ENCODE assay signal across 1 cellular context in the genomic region with DNA sequence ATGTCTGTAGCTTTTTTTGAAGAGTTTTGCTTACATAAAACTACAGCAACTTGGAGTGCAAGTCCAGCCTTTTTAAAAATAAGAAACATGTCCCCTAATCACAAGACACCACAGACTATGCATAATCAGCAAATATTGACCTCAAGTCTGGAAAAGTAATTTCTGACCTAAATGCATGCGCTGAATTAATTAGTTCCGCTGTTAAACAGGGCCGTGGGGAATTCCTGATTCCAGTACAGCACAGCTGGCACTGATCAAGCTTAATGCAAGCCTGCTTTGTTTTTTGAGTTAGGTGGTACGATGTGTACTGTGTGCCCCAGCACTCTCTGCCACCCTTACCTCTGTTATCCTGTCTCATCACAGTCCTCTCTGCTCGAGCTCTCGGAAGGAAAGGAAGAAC.
TF ChIP-seq lines count a peak whose summit lies in the region.

No MANE protein-coding gene starts in this region.

TF ChIP-seq in SK-N-SH treated with all-trans-retinoic acid at 6 μM for 48 hours, 23 proteins besides CTCF, POLR2A, EP300 and RAD21:
- TF ChIP-seq, protein P1, sequence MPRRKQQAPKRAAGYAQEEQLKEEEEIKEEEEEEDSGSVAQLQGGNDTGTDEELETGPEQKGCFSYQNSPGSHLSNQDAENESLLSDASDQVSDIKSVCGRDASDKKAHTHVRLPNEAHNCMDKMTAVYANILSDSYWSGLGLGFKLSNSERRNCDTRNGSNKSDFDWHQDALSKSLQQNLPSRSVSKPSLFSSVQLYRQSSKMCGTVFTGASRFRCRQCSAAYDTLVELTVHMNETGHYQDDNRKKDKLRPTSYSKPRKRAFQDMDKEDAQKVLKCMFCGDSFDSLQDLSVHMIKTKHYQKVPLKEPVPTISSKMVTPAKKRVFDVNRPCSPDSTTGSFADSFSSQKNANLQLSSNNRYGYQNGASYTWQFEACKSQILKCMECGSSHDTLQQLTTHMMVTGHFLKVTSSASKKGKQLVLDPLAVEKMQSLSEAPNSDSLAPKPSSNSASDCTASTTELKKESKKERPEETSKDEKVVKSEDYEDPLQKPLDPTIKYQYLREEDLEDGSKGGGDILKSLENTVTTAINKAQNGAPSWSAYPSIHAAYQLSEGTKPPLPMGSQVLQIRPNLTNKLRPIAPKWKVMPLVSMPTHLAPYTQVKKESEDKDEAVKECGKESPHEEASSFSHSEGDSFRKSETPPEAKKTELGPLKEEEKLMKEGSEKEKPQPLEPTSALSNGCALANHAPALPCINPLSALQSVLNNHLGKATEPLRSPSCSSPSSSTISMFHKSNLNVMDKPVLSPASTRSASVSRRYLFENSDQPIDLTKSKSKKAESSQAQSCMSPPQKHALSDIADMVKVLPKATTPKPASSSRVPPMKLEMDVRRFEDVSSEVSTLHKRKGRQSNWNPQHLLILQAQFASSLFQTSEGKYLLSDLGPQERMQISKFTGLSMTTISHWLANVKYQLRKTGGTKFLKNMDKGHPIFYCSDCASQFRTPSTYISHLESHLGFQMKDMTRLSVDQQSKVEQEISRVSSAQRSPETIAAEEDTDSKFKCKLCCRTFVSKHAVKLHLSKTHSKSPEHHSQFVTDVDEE (CRISPR knock-in tag; IDR thresholded peaks at IDR 0.05): 0 out of 2 replicates have a peak, but pooled peaks have one; percentile 29
- peak; percentile 64; the same call in 1 of the 2 replicates for TF ChIP-seq TCF4 (CRISPR knock-in tag; IDR thresholded peaks at IDR 0.05; ENCODE audit: borderline replicate concordance)
- TF ChIP-seq CSDC2 (CRISPR knock-in tag; IDR thresholded peaks at IDR 0.05): no peak
